Comparison of ENCODE assay signal across 1 cellular context in the genomic region with DNA sequence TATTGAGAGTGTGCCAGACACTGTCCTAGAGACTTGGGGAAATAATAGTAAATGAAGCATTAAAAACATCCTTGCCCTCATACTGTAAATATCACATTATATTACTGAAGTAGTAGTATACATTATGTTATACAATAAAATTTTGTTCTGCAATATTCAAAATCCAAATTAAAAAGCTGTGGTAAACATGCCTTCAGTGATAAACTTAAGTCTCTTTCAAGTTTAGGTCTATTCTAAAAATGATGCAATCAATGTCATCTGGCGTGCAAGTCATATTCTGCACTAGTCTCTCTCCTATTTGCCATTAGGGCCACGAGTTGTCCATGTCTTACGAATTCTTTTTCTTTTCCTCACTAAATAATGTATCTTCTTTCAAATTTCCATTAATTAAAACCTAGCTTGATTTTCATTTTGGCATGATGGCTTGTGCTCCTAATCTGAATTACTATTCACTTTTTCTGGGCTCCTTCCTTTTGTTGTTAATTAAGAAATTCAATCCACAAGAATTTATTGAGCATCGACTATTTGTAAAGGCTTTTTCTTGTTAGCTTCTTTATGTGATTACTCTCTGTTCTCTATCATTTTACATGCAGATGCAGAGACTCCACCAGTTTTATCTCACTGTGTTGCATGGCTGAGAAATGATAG.
TF ChIP-seq lines count a peak whose summit lies in the region.

No MANE protein-coding gene starts in this region.

TF ChIP-seq in GM23338, 12 proteins besides CTCF, POLR2A, EP300 and RAD21 (continued from another document):
- TF ChIP-seq EZH2 (IDR thresholded peaks at IDR 0.05; ENCODE audit: low read depth, unreplicated experiment): no peak
- TF ChIP-seq CREB1 (CRISPR knock-in tag; IDR thresholded peaks at IDR 0.05; ENCODE audit: low read depth): no peak
- TF ChIP-seq EZH2phosphoT487 (IDR thresholded peaks at IDR 0.05; ENCODE audit: unreplicated experiment): no peak
- no peak for TF ChIP-seq ZNF331 (CRISPR knock-in tag; IDR thresholded peaks at IDR 0.05; ENCODE audit: low read depth)
- TF ChIP-seq NANOG (IDR thresholded peaks at IDR 0.05; ENCODE audit: borderline replicate concordance): no peak
- TF ChIP-seq, protein P1, sequence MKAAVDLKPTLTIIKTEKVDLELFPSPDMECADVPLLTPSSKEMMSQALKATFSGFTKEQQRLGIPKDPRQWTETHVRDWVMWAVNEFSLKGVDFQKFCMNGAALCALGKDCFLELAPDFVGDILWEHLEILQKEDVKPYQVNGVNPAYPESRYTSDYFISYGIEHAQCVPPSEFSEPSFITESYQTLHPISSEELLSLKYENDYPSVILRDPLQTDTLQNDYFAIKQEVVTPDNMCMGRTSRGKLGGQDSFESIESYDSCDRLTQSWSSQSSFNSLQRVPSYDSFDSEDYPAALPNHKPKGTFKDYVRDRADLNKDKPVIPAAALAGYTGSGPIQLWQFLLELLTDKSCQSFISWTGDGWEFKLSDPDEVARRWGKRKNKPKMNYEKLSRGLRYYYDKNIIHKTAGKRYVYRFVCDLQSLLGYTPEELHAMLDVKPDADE (IDR thresholded peaks at IDR 0.05): no peak
- no peak for TF ChIP-seq POLR2AphosphoS5 (IDR thresholded peaks at IDR 0.05; ENCODE audit: low read depth)
- TF ChIP-seq ZNF114 (CRISPR knock-in tag; IDR thresholded peaks at IDR 0.05): no peak
- no peak for TF ChIP-seq REST (IDR thresholded peaks at IDR 0.05; ENCODE audit: unreplicated experiment)
